1 cellular context compared by ENCODE assay signal in genomic region chr5:154723740-154724505, GRCh38.
TF ChIP-seq lines count a peak whose summit lies in the region.

No MANE protein-coding gene starts in this region.

TF ChIP-seq in IMR-90, 13 proteins besides CTCF, POLR2A, EP300 and RAD21 (continued from another document):
- TF ChIP-seq FOS (IDR thresholded peaks at IDR 0.05; ENCODE audit: low read depth, low read length) = no peak
- TF ChIP-seq CHD1 (IDR thresholded peaks at IDR 0.05; ENCODE audit: low read depth, low read length) = no peak
- TF ChIP-seq RFX5 (IDR thresholded peaks at IDR 0.05; ENCODE audit: low read depth, low read length) = no peak
- no peak for TF ChIP-seq SMC3 (IDR thresholded peaks at IDR 0.05; ENCODE audit: low read depth, low read length)
- TF ChIP-seq CEBPB (IDR thresholded peaks at IDR 0.05; ENCODE audit: low read depth, low read length) = no peak
